ENCODE assay signal across 8 cellular contexts in genomic region chr17:73645050-73645871, GRCh38. TPM values are rescaled to one million over a fixed set of nuclear protein-coding genes. Genes with fewer than 3 reads are reported as not detected.
DNase-seq lines count a peak whose midpoint lies in the region; ATAC-seq lines count a peak whose summit lies in the region.

No MANE protein-coding gene starts in this region.

- H3K36me3 Mint-ChIP-seq in activated naive CD4-positive, alpha-beta T cell treated with anti-CD3 and anti-CD28 coated beads, Interleukin-2, amount 50 U/mL, for 72 hours = no peaks in the 10 kb centered on the region

- H3K27ac Mint-ChIP-seq in activated naive CD4-positive, alpha-beta T cell treated with anti-CD3 and anti-CD28 coated beads, Interleukin-2, amount 50 U/mL, for 72 hours = no peak overlapping the region

- peak overlapping the region; percentile 67; the same call in 1 of the 2 replicates for H3K9ac ChIP-seq in ES-I3 (ENCODE audit: low read depth, low read length)

- DNase-seq in NCI-H69 (lab: John Stamatoyannopoulos, UW) = peak; percentile 80
- peak in 1 of 2 donors; percentile 40 for DNase-seq in activated naive CD4-positive, alpha-beta T cell treated with anti-CD3 and anti-CD28 coated beads, Interleukin-2, amount 50 U/mL, for 72 hours (ENCODE audit: low spot score in 2 of 2)
- peak in 39 of 51 donors; percentile 16 to 82 (median 56) for DNase-seq in hypothalamus (lab: John Stamatoyannopoulos, UW)
- peak; percentile 47 for DNase-seq in putamen (ENCODE audit: low spot score)
- DNase-seq in GF-D8 (lab: John Stamatoyannopoulos, UW) = no peak
- DNase-seq in NCI-H226 = no peak

- H3K9me3 Mint-ChIP-seq in activated naive CD4-positive, alpha-beta T cell treated with anti-CD3 and anti-CD28 coated beads, Interleukin-2, amount 50 U/mL, for 72 hours = no peaks in the 10 kb centered on the region

- no peaks in the 10 kb centered on the region for H3K36me3 ChIP-seq in ES-I3 (ENCODE audit: insufficient read depth, low read length)

- no peaks in the 10 kb centered on the region for H3K9me3 ChIP-seq in ES-I3 (ENCODE audit: control insufficient read depth, insufficient read depth, low read length)

- peaks cover 35% of the 10 kb centered on the region for H3K4me1 ChIP-seq in ES-I3 (ENCODE audit: insufficient read depth, low read length)

- ATAC-seq in activated naive CD4-positive, alpha-beta T cell treated with anti-CD3 and anti-CD28 coated beads, Interleukin-2, amount 50 U/mL, for 72 hours = peak; percentile 50 to 64
- no peak for ATAC-seq in GM21526 (IDR thresholded peaks at IDR 0.05; ENCODE audit: low FRiP score, unreplicated experiment)

RNA-seq across cellular contexts. Expression of gene SDK2, which starts 1.0 kb away (rescaled TPM):
- total RNA-seq in activated naive CD4-positive, alpha-beta T cell treated with anti-CD3 and anti-CD28 coated beads, Interleukin-2, amount 50 U/mL, for 72 hours = 1 to 10 TPM in 1 of 2 donors, under 1 TPM in 1; 0.66 to 1.5 TPM

Comparison
In these comparisons a context has a peak if more than half of its experiments do, and no peak if none do; other contexts are left out.
1. DNase-seq: peak in NCI-H69 (single experiment), hypothalamus (39 of 51) and putamen (single experiment); none in GF-D8 (single experiment) and NCI-H226 (single experiment).